19 cellular contexts compared by ENCODE assay signal in genomic region chr13:77291779-77292178, GRCh38. TPM values are rescaled to one million over a fixed set of nuclear protein-coding genes. Genes with fewer than 3 reads are reported as not detected.
DNase-seq lines count a peak whose midpoint lies in the region; ATAC-seq, FAIRE-seq and TF ChIP-seq lines count a peak whose summit lies in the region.
"Had no signal": no experiment of that assay in that cellular context is flagged by ENCODE, and none has a peak within 500 bp of the region (broad histone marks: within the 10 kb centered on the region; RNA-seq: fewer than 3 reads in every experiment).

No MANE protein-coding gene starts in this region.

- intact Hi-C loops in activated CD8-positive, alpha-beta T cell treated with anti-CD3 and anti-CD28 coated beads for 36 hours (cut with micrococcal nuclease), result loop anchor here (5.0 kb wide), 1 partner anchor 36 kb away; the partner anchor contains the start of gene MYCBP2
- intact Hi-C loops in GM12878 (cut with micrococcal nuclease; ENCODE audit: unreplicated experiment), result no loop called here
- intact Hi-C loops in CD4-positive, alpha-beta T cell (cut with DNase I, micrococcal nuclease), result loop anchor here in 1 of 2 experiments (5.0 kb wide), 1 partner anchor 36 kb away; the partner anchor contains the start of gene MYCBP2

- no peaks in the 10 kb centered on the region for H3K27me3 Mint-ChIP-seq in activated CD8-positive, alpha-beta T cell treated with anti-CD3 and anti-CD28 coated beads for 36 hours
- no peaks in the 10 kb centered on the region for H3K27me3 Mint-ChIP-seq in activated CD8-positive, alpha-beta T cell treated with anti-CD3 and anti-CD28 coated beads, Interleukin-2, amount 10 ng/mL, durations not matched to agents 7 days and 5 days (ENCODE audit: low read depth)
- H3K27me3 Mint-ChIP-seq in stimulated activated naive B cell treated with anti-CD40 and anti-IgM and Interleukin-4, amounts not matched to agents 10 μg/mL and 1 μg/mL and 100 μg/mL, for 72 hours, result no peaks in the 10 kb centered on the region
- no peaks in the 10 kb centered on the region for H3K27me3 Mint-ChIP-seq in CD4-positive, alpha-beta T cell

- peaks cover 73% of the 10 kb centered on the region for H3K36me3 Mint-ChIP-seq in activated CD8-positive, alpha-beta T cell treated with anti-CD3 and anti-CD28 coated beads for 36 hours (ENCODE audit: low read depth)
- peaks cover 73% of the 10 kb centered on the region for H3K36me3 Mint-ChIP-seq in activated CD8-positive, alpha-beta T cell treated with anti-CD3 and anti-CD28 coated beads, Interleukin-2, amount 10 ng/mL, durations not matched to agents 7 days and 5 days (ENCODE audit: low read depth)
- H3K36me3 Mint-ChIP-seq in stimulated activated naive B cell treated with anti-CD40 and anti-IgM and Interleukin-4, amounts not matched to agents 10 μg/mL and 1 μg/mL and 100 μg/mL, for 72 hours, result peaks cover 62 to 80% of the 10 kb centered on the region in 2 donors
- H3K36me3 Mint-ChIP-seq in CD4-positive, alpha-beta T cell (ENCODE audit: low read depth), result peaks cover 90% of the 10 kb centered on the region

- H4K20me1 ChIP-seq in GM12878 (ENCODE audit: control insufficient read depth, insufficient read depth), result no peaks in the 10 kb centered on the region

- CTCF ChIA-PET in activated CD8-positive, alpha-beta T cell treated with anti-CD3 and anti-CD28 coated beads for 36 hours (lab: Charles Lee), result interaction anchor here (0.9 to 1.5 kb wide), 2 partner anchors 25 to 187 kb away, joined by 3 to 4 read pairs; no protein-coding TSS in a partner anchor
- CTCF ChIA-PET in activated CD8-positive, alpha-beta T cell treated with anti-CD3 and anti-CD28 coated beads, Interleukin-2, amount 10 ng/mL, durations not matched to agents 7 days and 5 days (lab: Charles Lee), result interaction anchor here (1.4 kb wide), 1 partner anchor 34 kb away, joined by 6 read pairs; no protein-coding TSS in a partner anchor
- CTCF ChIA-PET in GM12878 (lab: Yijun Ruan, JAX), result interaction anchor here (1.2 to 2.2 kb wide), 3 partner anchors 28 to 186 kb away, joined by 3 to 12 read pairs (median 8); no protein-coding TSS in a partner anchor
- CTCF ChIA-PET in CD4-positive, alpha-beta T cell (lab: Charles Lee), result interaction anchor here (0.6 to 1.5 kb wide), 3 partner anchors 9 to 186 kb away, joined by 3 to 4 read pairs (median 3); no protein-coding TSS in a partner anchor

- H3K36me3 ChIP-seq in GM12878 (ENCODE audit: control insufficient read depth in 2 of 2, insufficient read depth in 2 of 2, low read length in 1 of 2), result peaks cover 6 to 46% of the 10 kb centered on the region in 2 experiments
- H3K36me3 ChIP-seq: colonic mucosa, WERI-Rb-1 had no signal

- no peak overlapping the region for H3K4me2 ChIP-seq in GM12878 (ENCODE audit: control insufficient read depth, insufficient read depth)

- H3K4me3 ChIP-seq in GM12878, result no peak overlapping the region
- H3K4me3 ChIP-seq: colonic mucosa, HAP-1, SJSA1, spleen, tibial nerve had no signal

- POLR2A ChIA-PET in activated CD8-positive, alpha-beta T cell treated with anti-CD3 and anti-CD28 coated beads for 36 hours (lab: Charles Lee), result interaction anchor here (0.7 to 1.1 kb wide), 3 partner anchors 29 to 116 kb away, joined by 3 to 6 read pairs (median 3); no protein-coding TSS in a partner anchor
- POLR2A ChIA-PET in activated CD8-positive, alpha-beta T cell treated with anti-CD3 and anti-CD28 coated beads, Interleukin-2, amount 10 ng/mL, durations not matched to agents 7 days and 5 days (lab: Charles Lee), result no interaction called here
- POLR2A ChIA-PET in GM12878 (lab: Charles Lee), result interaction anchor here (1.0 to 1.2 kb wide), 4 partner anchors 10 to 27 kb away, joined by 3 to 5 read pairs (median 3); no protein-coding TSS in a partner anchor
- POLR2A ChIA-PET in CD4-positive, alpha-beta T cell (lab: Charles Lee), result interaction anchor here (1.0 to 1.6 kb wide), 2 partner anchors 34 to 38 kb away, joined by 3 to 4 read pairs; no protein-coding TSS in a partner anchor

- peaks cover 6% of the 10 kb centered on the region for H3K9me3 Mint-ChIP-seq in activated CD8-positive, alpha-beta T cell treated with anti-CD3 and anti-CD28 coated beads for 36 hours
- no peaks in the 10 kb centered on the region for H3K9me3 Mint-ChIP-seq in activated CD8-positive, alpha-beta T cell treated with anti-CD3 and anti-CD28 coated beads, Interleukin-2, amount 10 ng/mL, durations not matched to agents 7 days and 5 days (ENCODE audit: insufficient read depth)
- peaks cover 0 to 2% of the 10 kb centered on the region in 2 donors for H3K9me3 Mint-ChIP-seq in stimulated activated naive B cell treated with anti-CD40 and anti-IgM and Interleukin-4, amounts not matched to agents 10 μg/mL and 1 μg/mL and 100 μg/mL, for 72 hours
- no peaks in the 10 kb centered on the region for H3K9me3 Mint-ChIP-seq in CD4-positive, alpha-beta T cell

- peaks cover 42% of the 10 kb centered on the region for H3K79me2 ChIP-seq in GM12878 (ENCODE audit: control insufficient read depth, insufficient read depth, low read length)

- SMC1A ChIA-PET in GM12878 (lab: Charles Lee; ENCODE audit: uncharacterized antibody, unreplicated experiment), result interaction anchor here (0.6 to 1.9 kb wide), 11 partner anchors 9 to 269 kb away, joined by 3 to 8 read pairs (median 4); no protein-coding TSS in a partner anchor

- ATAC-seq in activated CD8-positive, alpha-beta T cell treated with anti-CD3 and anti-CD28 coated beads for 36 hours, result no peak
- ATAC-seq in activated CD8-positive, alpha-beta T cell treated with anti-CD3 and anti-CD28 coated beads, Interleukin-2, amount 10 ng/mL, durations not matched to agents 7 days and 5 days, result no peak
- peak; percentile 39 for ATAC-seq in HG02870 (IDR thresholded peaks at IDR 0.05; ENCODE audit: unreplicated experiment)
- ATAC-seq in GM12878, result peak; percentile 77
- peak; percentile 34 to 45 for ATAC-seq in stimulated activated naive B cell treated with anti-CD40 and anti-IgM and Interleukin-4, amounts not matched to agents 10 μg/mL and 1 μg/mL and 100 μg/mL, for 72 hours (replicated peaks)
- ATAC-seq in CD4-positive, alpha-beta T cell (ENCODE audit: poor library complexity), result no peak

- TF ChIP-seq EP300 in GM12878 (IDR thresholded peaks at IDR 0.05; ENCODE audit: borderline replicate concordance in 1 of 2, control insufficient read depth in 1 of 2, low read depth in 2 of 2, low read length in 2 of 2), result no peak

- no peaks in the 10 kb centered on the region for H3K27me3 ChIP-seq in GM12878 (replicated peaks in 1 of 2; ENCODE audit: control insufficient read depth in 2 of 2, insufficient read depth in 2 of 2, low read length in 1 of 2)
- H3K27me3 ChIP-seq in CD4-positive, alpha-beta T cell (ENCODE audit: control insufficient read depth, insufficient read depth, low read length), result no peaks in the 10 kb centered on the region
- H3K27me3 ChIP-seq: colonic mucosa, SJSA1, spleen, tibial nerve had no signal

- peaks cover 40% of the 10 kb centered on the region for H3K4me1 Mint-ChIP-seq in activated CD8-positive, alpha-beta T cell treated with anti-CD3 and anti-CD28 coated beads for 36 hours (ENCODE audit: low read depth)
- H3K4me1 Mint-ChIP-seq in activated CD8-positive, alpha-beta T cell treated with anti-CD3 and anti-CD28 coated beads, Interleukin-2, amount 10 ng/mL, durations not matched to agents 7 days and 5 days (ENCODE audit: low read depth), result peaks cover 16% of the 10 kb centered on the region
- H3K4me1 Mint-ChIP-seq in stimulated activated naive B cell treated with anti-CD40 and anti-IgM and Interleukin-4, amounts not matched to agents 10 μg/mL and 1 μg/mL and 100 μg/mL, for 72 hours, result peaks cover 18 to 51% of the 10 kb centered on the region in 2 donors
- peaks cover 53% of the 10 kb centered on the region for H3K4me1 Mint-ChIP-seq in CD4-positive, alpha-beta T cell (ENCODE audit: low read depth)

- H3K27ac Mint-ChIP-seq in activated CD8-positive, alpha-beta T cell treated with anti-CD3 and anti-CD28 coated beads for 36 hours, result peak overlapping the region; percentile 81
- no peak overlapping the region for H3K27ac Mint-ChIP-seq in activated CD8-positive, alpha-beta T cell treated with anti-CD3 and anti-CD28 coated beads, Interleukin-2, amount 10 ng/mL, durations not matched to agents 7 days and 5 days
- H3K27ac Mint-ChIP-seq in stimulated activated naive B cell treated with anti-CD40 and anti-IgM and Interleukin-4, amounts not matched to agents 10 μg/mL and 1 μg/mL and 100 μg/mL, for 72 hours, result no peak overlapping the region
- H3K27ac Mint-ChIP-seq in CD4-positive, alpha-beta T cell, result no peak overlapping the region

- no peak overlapping the region for H2AFZ ChIP-seq in GM12878 (ENCODE audit: control insufficient read depth, low read depth, low read length)

- H3K4me1 ChIP-seq in GM12878 (ENCODE audit: control insufficient read depth, insufficient read depth, low read length), result peaks cover 11% of the 10 kb centered on the region
- H3K4me1 ChIP-seq: colonic mucosa, SJSA1 had no signal

- TF ChIP-seq CTCF in activated CD8-positive, alpha-beta T cell treated with anti-CD3 and anti-CD28 coated beads for 36 hours (IDR thresholded peaks at IDR 0.05), result no peak
- TF ChIP-seq CTCF in GM12878 (IDR thresholded peaks at IDR 0.05 in 2 of 3, conservative IDR thresholded peaks at IDR 0.05 in 1 of 3; ENCODE audit: control insufficient read depth in 2 of 3, extremely low read depth in 1 of 3, insufficient read depth in 1 of 3, low read depth in 3 of 3, low read length in 3 of 3), result no peak
- no peak for TF ChIP-seq CTCF in CD4-positive, alpha-beta T cell (IDR thresholded peaks at IDR 0.05)

- in situ Hi-C loops in GM12878 (cut with MboI), result no loop called here

- no peak for DNase-seq in activated CD8-positive, alpha-beta T cell treated with anti-CD3 and anti-CD28 coated beads for 36 hours
- DNase-seq in activated CD8-positive, alpha-beta T cell treated with anti-CD3 and anti-CD28 coated beads, Interleukin-2, amount 10 ng/mL, durations not matched to agents 7 days and 5 days, result no peak
- DNase-seq in GM12878 (ENCODE audit: low read depth, low spot score) (no peak), KG1 (lab: John Stamatoyannopoulos, UW) (no peak), midbrain (lab: John Stamatoyannopoulos, UW) (no peak)
- DNase-seq in stimulated activated naive B cell treated with anti-CD40 and anti-IgM and Interleukin-4, amounts not matched to agents 10 μg/mL and 1 μg/mL and 100 μg/mL, for 72 hours, result no peak
- no peak for DNase-seq in CD4-positive, alpha-beta T cell
- DNase-seq: colonic mucosa, islet precursor cell, NCI-H1436, NCI-H2171, NCI-H526, spleen, WERI-Rb-1 had no signal

- BruUV-seq in GM12878 (replicated peaks; lab: Mats Ljungman, UMichigan), result no TSS peak

- RAD21 ChIA-PET in GM12878 (lab: Charles Lee; ENCODE audit: unreplicated experiment), result interaction anchor here (1.0 to 1.3 kb wide), 3 partner anchors 9 to 138 kb away, joined by 4 read pairs; no protein-coding TSS in a partner anchor

- TF ChIP-seq RAD21 in GM12878 (IDR thresholded peaks at IDR 0.05; ENCODE audit: insufficient read depth, low read depth, low read length), result no peak

- peaks cover 7% of the 10 kb centered on the region for H3K9me3 ChIP-seq in GM12878 (replicated peaks; ENCODE audit: control insufficient read depth, insufficient read depth, low read length)
- H3K9me3 ChIP-seq in CD4-positive, alpha-beta T cell (ENCODE audit: control insufficient read depth, low read length), result no peaks in the 10 kb centered on the region
- H3K9me3 ChIP-seq: colonic mucosa, HAP-1, SJSA1, spleen had no signal

- peak overlapping the region; percentile 30; the same call in 1 of the 2 replicates for H3K27ac ChIP-seq in GM12878 (ENCODE audit: control insufficient read depth, insufficient read depth)
- no peak overlapping the region for H3K27ac ChIP-seq in CD4-positive, alpha-beta T cell (ENCODE audit: low read depth, low read length)
- H3K27ac ChIP-seq: colonic mucosa, SJSA1, spleen, tibial nerve, WERI-Rb-1 had no signal

- FAIRE-seq in GM12878 (lab: Jason Lieb, UNC), result no peak

- H3K9ac ChIP-seq in GM12878 (ENCODE audit: control insufficient read depth, insufficient read depth, low read length), result no peak overlapping the region

- TF ChIP-seq POLR2A in GM12878 (IDR thresholded peaks at IDR 0.05; ENCODE audit: low read depth, low read length), result no peak

- no peak overlapping the region for H3K4me3 Mint-ChIP-seq in activated CD8-positive, alpha-beta T cell treated with anti-CD3 and anti-CD28 coated beads for 36 hours
- no peak overlapping the region for H3K4me3 Mint-ChIP-seq in activated CD8-positive, alpha-beta T cell treated with anti-CD3 and anti-CD28 coated beads, Interleukin-2, amount 10 ng/mL, durations not matched to agents 7 days and 5 days
- no peak overlapping the region for H3K4me3 Mint-ChIP-seq in stimulated activated naive B cell treated with anti-CD40 and anti-IgM and Interleukin-4, amounts not matched to agents 10 μg/mL and 1 μg/mL and 100 μg/mL, for 72 hours
- H3K4me3 Mint-ChIP-seq in CD4-positive, alpha-beta T cell, result no peak overlapping the region
- H3K4me3 Mint-ChIP-seq: T-helper 1 cell treated with Interleukin-12 subunit alpha and Interleukin-12 subunit beta and Interleukin-4 antibody, amounts not matched to agents 30 μg/mL and 1 μg/mL, for 36 hours had no signal

- WGBS in GM12878 (ENCODE audit: insufficient coverage, insufficient replicate concordance, low lambda C conversion rate, missing lambda C conversion rate), result 60% methylated on average over 4 of the region's 4 CpGs

RNA-seq across cellular contexts. Expression of gene MYCBP2, which starts 35.1 kb away (rescaled TPM):
- total RNA-seq in activated CD8-positive, alpha-beta T cell treated with anti-CD3 and anti-CD28 coated beads for 36 hours, result 100 to 1,000 TPM in 1 of 2 experiments, 10 to 100 TPM in 1; 97.5 to 101 TPM
- 100 to 1,000 TPM; 107 to 109 TPM for total RNA-seq in activated CD8-positive, alpha-beta T cell treated with anti-CD3 and anti-CD28 coated beads, Interleukin-2, amount 10 ng/mL, durations not matched to agents 7 days and 5 days
- 652 and 698 TPM in 2 replicates for total RNA-seq in GM12878 (2013; cell fraction: nucleolus; rRNA removed)
- total RNA-seq in GM12878 (2014; rRNA removed) (126 and 135 TPM in 2 replicates), GM12878 (2014; rRNA removed; fragmentation: Illumina TruSeq; extraction: Trizol) (123 and 135 TPM in 2 replicates), GM12878 (2021) (151 and 152 TPM in 2 replicates)
- polyA plus RNA-seq in GM12878 (2011; ENCODE audit: low read depth), result 54.4 TPM
- polyA plus RNA-seq in GM12878 (2011; rRNA removed) (119 and 157 TPM in 2 replicates), GM12878 (2014; fragmentation: Illumina TruSeq; extraction: Trizol) (126 and 149 TPM in 2 replicates), GM12878 (2014; fragmentation: Nextera tagmentation; extraction: Ambion mirVana) (10 to 100 TPM; 51.9 to 56.6 TPM), GM12878 (2014; rRNA removed) (77.0 and 82.4 TPM in 2 replicates), GM12878 (2016; fragmentation: Nextera tagmentation; extraction: Ambion mirVana) (10 to 100 TPM; 56.8 to 62.4 TPM)
- polyA plus RNA-seq in GM12878 (2011; cell fraction: cytosol; rRNA removed), result 92.2 and 110 TPM in 2 replicates
- polyA plus RNA-seq in GM12878 (2011; cell fraction: nucleus; rRNA removed), result 164 and 187 TPM in 2 replicates
- 75.0 and 78.0 TPM in 2 replicates for polyA plus RNA-seq in GM12878 (2012)
- 271 and 396 TPM in 2 replicates for polyA minus RNA-seq in GM12878 (2011; rRNA and poly(A)+ RNA removed)
- polyA minus RNA-seq in GM12878 (2011; cell fraction: cytosol; rRNA and poly(A)+ RNA removed), result 106 and 154 TPM in 2 replicates
- 339 and 523 TPM in 2 replicates for polyA minus RNA-seq in GM12878 (2011; cell fraction: nucleus; rRNA and poly(A)+ RNA removed)
- total RNA-seq in CD4-positive, alpha-beta T cell, result 100 to 1,000 TPM; 116 to 119 TPM

Comparison
In these comparisons a context has a peak if more than half of its experiments do, and no peak if none do; other contexts are left out.
1. ATAC-seq: peak in HG02870 (single experiment), GM12878 (single experiment) and stimulated activated naive B cell treated with anti-CD40 and anti-IgM and Interleukin-4, amounts not matched to agents 10 μg/mL and 1 μg/mL and 100 μg/mL, for 72 hours (2 of 2); none in activated CD8-positive, alpha-beta T cell treated with anti-CD3 and anti-CD28 coated beads for 36 hours (single experiment), activated CD8-positive, alpha-beta T cell treated with anti-CD3 and anti-CD28 coated beads, Interleukin-2, amount 10 ng/mL, durations not matched to agents 7 days and 5 days (single experiment) and CD4-positive, alpha-beta T cell (single experiment).